In the genomic region with DNA sequence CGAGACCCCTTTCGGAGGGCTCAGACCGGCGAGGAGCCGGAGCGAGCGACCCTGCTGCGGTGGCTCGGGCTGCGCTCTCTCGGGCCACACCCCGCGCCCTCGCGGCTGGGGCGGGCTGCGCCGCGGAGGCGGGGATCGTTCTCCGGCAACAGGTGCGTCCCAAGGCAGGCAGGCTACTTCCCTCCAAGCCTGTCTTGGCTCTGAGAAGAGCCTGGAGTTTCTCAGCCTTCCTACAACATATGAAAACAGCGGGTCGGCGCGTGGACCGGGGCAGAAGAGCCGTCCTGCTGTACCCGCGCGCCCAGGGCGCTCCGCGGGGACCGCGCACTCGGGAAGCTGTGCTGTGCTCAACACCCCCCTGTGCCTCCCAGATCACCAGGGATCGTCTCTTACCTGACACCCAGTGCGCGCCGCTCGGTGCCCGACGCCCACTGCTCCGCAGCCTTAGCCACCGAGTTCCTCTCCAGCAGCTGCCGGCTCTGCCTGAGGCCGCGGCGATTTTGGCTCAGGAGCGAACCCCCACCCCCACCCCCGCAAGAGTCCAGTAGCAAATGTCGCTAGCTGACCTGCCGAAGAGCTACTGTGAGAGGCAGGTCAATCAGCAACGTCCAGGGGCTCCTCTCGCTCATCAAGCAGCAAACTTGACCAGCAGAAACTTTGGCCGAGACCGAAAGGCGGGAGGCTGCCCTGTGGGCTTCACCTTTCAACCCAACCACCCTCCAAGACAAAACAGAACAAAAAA, we compare ENCODE assay signal across 1 cellular context.
TF ChIP-seq lines count a peak whose summit lies in the region.

No MANE protein-coding gene starts in this region.

TF ChIP-seq in HepG2, 621 proteins besides CTCF, POLR2A, EP300 and RAD21 (continued from another document and continues in another):
- no peak for TF ChIP-seq ZBTB8A (CRISPR knock-in tag; IDR thresholded peaks at IDR 0.05; ENCODE audit: borderline replicate concordance, low read depth)
- TF ChIP-seq, protein P1, sequence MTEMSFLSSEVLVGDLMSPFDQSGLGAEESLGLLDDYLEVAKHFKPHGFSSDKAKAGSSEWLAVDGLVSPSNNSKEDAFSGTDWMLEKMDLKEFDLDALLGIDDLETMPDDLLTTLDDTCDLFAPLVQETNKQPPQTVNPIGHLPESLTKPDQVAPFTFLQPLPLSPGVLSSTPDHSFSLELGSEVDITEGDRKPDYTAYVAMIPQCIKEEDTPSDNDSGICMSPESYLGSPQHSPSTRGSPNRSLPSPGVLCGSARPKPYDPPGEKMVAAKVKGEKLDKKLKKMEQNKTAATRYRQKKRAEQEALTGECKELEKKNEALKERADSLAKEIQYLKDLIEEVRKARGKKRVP (CRISPR knock-in tag; IDR thresholded peaks at IDR 0.05) = no peak
- TF ChIP-seq FOSL1 (CRISPR knock-in tag; IDR thresholded peaks at IDR 0.05; ENCODE audit: borderline replicate concordance) = no peak
- TF ChIP-seq, protein P2, sequence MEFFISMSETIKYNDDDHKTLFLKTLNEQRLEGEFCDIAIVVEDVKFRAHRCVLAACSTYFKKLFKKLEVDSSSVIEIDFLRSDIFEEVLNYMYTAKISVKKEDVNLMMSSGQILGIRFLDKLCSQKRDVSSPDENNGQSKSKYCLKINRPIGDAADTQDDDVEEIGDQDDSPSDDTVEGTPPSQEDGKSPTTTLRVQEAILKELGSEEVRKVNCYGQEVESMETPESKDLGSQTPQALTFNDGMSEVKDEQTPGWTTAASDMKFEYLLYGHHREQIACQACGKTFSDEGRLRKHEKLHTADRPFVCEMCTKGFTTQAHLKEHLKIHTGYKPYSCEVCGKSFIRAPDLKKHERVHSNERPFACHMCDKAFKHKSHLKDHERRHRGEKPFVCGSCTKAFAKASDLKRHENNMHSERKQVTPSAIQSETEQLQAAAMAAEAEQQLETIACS (CRISPR knock-in tag; IDR thresholded peaks at IDR 0.05) = no peak
- TF ChIP-seq CENPX (CRISPR knock-in tag; IDR thresholded peaks at IDR 0.05) = no peak
- no peak for TF ChIP-seq ZNF572 (CRISPR knock-in tag; IDR thresholded peaks at IDR 0.05)
- TF ChIP-seq, protein P3, sequence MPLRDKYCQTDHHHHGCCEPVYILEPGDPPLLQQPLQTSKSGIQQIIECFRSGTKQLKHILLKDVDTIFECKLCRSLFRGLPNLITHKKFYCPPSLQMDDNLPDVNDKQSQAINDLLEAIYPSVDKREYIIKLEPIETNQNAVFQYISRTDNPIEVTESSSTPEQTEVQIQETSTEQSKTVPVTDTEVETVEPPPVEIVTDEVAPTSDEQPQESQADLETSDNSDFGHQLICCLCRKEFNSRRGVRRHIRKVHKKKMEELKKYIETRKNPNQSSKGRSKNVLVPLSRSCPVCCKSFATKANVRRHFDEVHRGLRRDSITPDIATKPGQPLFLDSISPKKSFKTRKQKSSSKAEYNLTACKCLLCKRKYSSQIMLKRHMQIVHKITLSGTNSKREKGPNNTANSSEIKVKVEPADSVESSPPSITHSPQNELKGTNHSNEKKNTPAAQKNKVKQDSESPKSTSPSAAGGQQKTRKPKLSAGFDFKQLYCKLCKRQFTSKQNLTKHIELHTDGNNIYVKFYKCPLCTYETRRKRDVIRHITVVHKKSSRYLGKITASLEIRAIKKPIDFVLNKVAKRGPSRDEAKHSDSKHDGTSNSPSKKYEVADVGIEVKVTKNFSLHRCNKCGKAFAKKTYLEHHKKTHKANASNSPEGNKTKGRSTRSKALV (CRISPR knock-in tag; IDR thresholded peaks at IDR 0.05) = peak; percentile 96
- TF ChIP-seq ZNF160 (CRISPR knock-in tag; IDR thresholded peaks at IDR 0.05) = no peak
- TF ChIP-seq ZBTB1 (CRISPR knock-in tag; IDR thresholded peaks at IDR 0.05; ENCODE audit: borderline replicate concordance) = no peak
- TF ChIP-seq ELF3 (CRISPR knock-in tag; IDR thresholded peaks at IDR 0.05) = no peak
- no peak for TF ChIP-seq KAT2B (IDR thresholded peaks at IDR 0.05; ENCODE audit: borderline replicate concordance, low read depth, low read length)
- no peak for TF ChIP-seq SIX1 (CRISPR knock-in tag; IDR thresholded peaks at IDR 0.05; ENCODE audit: borderline replicate concordance)
- 0 out of 2 replicates have a peak, but pooled peaks have one; percentile 34 for TF ChIP-seq ZNF776 (CRISPR knock-in tag; IDR thresholded peaks at IDR 0.05)
- TF ChIP-seq MTA1 (CRISPR knock-in tag; IDR thresholded peaks at IDR 0.05; ENCODE audit: borderline replicate concordance) = peak; percentile 26; the same call in 1 of the 2 replicates
- no peak for TF ChIP-seq IKZF4 (CRISPR knock-in tag; IDR thresholded peaks at IDR 0.05; ENCODE audit: borderline replicate concordance, low read depth, not compliant biosample characterization)
- TF ChIP-seq, protein P4, sequence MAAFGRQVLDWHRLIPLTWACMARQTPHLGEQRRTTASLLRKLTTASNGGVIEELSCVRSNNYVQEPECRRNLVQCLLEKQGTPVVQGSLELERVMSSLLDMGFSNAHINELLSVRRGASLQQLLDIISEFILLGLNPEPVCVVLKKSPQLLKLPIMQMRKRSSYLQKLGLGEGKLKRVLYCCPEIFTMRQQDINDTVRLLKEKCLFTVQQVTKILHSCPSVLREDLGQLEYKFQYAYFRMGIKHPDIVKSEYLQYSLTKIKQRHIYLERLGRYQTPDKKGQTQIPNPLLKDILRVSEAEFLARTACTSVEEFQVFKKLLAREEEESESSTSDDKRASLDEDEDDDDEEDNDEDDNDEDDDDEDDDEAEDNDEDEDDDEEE (CRISPR knock-in tag; IDR thresholded peaks at IDR 0.05) = 0 out of 2 replicates have a peak, but pooled peaks have one; percentile 12
- TF ChIP-seq, protein P5, sequence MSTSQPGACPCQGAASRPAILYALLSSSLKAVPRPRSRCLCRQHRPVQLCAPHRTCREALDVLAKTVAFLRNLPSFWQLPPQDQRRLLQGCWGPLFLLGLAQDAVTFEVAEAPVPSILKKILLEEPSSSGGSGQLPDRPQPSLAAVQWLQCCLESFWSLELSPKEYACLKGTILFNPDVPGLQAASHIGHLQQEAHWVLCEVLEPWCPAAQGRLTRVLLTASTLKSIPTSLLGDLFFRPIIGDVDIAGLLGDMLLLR (CRISPR knock-in tag; IDR thresholded peaks at IDR 0.05) = 0 out of 2 replicates have a peak, but pooled peaks have one; percentile 38
- no peak for TF ChIP-seq ISX (CRISPR knock-in tag; conservative IDR thresholded peaks at IDR 0.05)
- TF ChIP-seq KDM2A (CRISPR knock-in tag; IDR thresholded peaks at IDR 0.05; ENCODE audit: borderline replicate concordance, low read depth) = no peak
- no peak for TF ChIP-seq GABPB1 (CRISPR knock-in tag; IDR thresholded peaks at IDR 0.05)
- TF ChIP-seq, protein P6, sequence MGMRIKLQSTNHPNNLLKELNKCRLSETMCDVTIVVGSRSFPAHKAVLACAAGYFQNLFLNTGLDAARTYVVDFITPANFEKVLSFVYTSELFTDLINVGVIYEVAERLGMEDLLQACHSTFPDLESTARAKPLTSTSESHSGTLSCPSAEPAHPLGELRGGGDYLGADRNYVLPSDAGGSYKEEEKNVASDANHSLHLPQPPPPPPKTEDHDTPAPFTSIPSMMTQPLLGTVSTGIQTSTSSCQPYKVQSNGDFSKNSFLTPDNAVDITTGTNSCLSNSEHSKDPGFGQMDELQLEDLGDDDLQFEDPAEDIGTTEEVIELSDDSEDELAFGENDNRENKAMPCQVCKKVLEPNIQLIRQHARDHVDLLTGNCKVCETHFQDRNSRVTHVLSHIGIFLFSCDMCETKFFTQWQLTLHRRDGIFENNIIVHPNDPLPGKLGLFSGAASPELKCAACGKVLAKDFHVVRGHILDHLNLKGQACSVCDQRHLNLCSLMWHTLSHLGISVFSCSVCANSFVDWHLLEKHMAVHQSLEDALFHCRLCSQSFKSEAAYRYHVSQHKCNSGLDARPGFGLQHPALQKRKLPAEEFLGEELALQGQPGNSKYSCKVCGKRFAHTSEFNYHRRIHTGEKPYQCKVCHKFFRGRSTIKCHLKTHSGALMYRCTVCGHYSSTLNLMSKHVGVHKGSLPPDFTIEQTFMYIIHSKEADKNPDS (CRISPR knock-in tag; IDR thresholded peaks at IDR 0.05) = no peak
- no peak for TF ChIP-seq SOX5 (CRISPR knock-in tag; IDR thresholded peaks at IDR 0.05; ENCODE audit: borderline replicate concordance)
- TF ChIP-seq, protein P7, sequence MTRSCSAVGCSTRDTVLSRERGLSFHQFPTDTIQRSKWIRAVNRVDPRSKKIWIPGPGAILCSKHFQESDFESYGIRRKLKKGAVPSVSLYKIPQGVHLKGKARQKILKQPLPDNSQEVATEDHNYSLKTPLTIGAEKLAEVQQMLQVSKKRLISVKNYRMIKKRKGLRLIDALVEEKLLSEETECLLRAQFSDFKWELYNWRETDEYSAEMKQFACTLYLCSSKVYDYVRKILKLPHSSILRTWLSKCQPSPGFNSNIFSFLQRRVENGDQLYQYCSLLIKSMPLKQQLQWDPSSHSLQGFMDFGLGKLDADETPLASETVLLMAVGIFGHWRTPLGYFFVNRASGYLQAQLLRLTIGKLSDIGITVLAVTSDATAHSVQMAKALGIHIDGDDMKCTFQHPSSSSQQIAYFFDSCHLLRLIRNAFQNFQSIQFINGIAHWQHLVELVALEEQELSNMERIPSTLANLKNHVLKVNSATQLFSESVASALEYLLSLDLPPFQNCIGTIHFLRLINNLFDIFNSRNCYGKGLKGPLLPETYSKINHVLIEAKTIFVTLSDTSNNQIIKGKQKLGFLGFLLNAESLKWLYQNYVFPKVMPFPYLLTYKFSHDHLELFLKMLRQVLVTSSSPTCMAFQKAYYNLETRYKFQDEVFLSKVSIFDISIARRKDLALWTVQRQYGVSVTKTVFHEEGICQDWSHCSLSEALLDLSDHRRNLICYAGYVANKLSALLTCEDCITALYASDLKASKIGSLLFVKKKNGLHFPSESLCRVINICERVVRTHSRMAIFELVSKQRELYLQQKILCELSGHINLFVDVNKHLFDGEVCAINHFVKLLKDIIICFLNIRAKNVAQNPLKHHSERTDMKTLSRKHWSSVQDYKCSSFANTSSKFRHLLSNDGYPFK (CRISPR knock-in tag; IDR thresholded peaks at IDR 0.05; ENCODE audit: borderline replicate concordance) = no peak
- TF ChIP-seq, protein P8, sequence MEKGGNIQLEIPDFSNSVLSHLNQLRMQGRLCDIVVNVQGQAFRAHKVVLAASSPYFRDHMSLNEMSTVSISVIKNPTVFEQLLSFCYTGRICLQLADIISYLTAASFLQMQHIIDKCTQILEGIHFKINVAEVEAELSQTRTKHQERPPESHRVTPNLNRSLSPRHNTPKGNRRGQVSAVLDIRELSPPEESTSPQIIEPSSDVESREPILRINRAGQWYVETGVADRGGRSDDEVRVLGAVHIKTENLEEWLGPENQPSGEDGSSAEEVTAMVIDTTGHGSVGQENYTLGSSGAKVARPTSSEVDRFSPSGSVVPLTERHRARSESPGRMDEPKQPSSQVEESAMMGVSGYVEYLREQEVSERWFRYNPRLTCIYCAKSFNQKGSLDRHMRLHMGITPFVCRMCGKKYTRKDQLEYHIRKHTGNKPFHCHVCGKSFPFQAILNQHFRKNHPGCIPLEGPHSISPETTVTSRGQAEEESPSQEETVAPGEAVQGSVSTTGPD (CRISPR knock-in tag; IDR thresholded peaks at IDR 0.05) = no peak
- TF ChIP-seq PAF1 (CRISPR knock-in tag; IDR thresholded peaks at IDR 0.05) = no peak
- TF ChIP-seq ZNF530 (CRISPR knock-in tag; IDR thresholded peaks at IDR 0.05; ENCODE audit: low read depth) = no peak
- TF ChIP-seq BRCA1 (CRISPR knock-in tag; IDR thresholded peaks at IDR 0.05) = no peak
- TF ChIP-seq, protein P9, sequence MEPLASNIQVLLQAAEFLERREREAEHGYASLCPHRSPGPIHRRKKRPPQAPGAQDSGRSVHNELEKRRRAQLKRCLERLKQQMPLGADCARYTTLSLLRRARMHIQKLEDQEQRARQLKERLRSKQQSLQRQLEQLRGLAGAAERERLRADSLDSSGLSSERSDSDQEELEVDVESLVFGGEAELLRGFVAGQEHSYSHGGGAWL (CRISPR knock-in tag; IDR thresholded peaks at IDR 0.05) = 0 out of 2 replicates have a peak, but pooled peaks have one; percentile 47
- TF ChIP-seq CBFB (CRISPR knock-in tag; IDR thresholded peaks at IDR 0.05) = no peak
- no peak for TF ChIP-seq STAG1 (CRISPR knock-in tag; IDR thresholded peaks at IDR 0.05)
- no peak for TF ChIP-seq DPF2 (CRISPR knock-in tag; IDR thresholded peaks at IDR 0.05; ENCODE audit: borderline replicate concordance, low read depth)
- TF ChIP-seq, protein P10, sequence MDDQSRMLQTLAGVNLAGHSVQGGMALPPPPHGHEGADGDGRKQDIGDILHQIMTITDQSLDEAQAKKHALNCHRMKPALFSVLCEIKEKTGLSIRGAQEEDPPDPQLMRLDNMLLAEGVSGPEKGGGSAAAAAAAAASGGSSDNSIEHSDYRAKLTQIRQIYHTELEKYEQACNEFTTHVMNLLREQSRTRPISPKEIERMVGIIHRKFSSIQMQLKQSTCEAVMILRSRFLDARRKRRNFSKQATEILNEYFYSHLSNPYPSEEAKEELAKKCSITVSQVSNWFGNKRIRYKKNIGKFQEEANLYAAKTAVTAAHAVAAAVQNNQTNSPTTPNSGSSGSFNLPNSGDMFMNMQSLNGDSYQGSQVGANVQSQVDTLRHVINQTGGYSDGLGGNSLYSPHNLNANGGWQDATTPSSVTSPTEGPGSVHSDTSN (CRISPR knock-in tag; IDR thresholded peaks at IDR 0.05; ENCODE audit: borderline replicate concordance) = no peak
- TF ChIP-seq, protein P11, sequence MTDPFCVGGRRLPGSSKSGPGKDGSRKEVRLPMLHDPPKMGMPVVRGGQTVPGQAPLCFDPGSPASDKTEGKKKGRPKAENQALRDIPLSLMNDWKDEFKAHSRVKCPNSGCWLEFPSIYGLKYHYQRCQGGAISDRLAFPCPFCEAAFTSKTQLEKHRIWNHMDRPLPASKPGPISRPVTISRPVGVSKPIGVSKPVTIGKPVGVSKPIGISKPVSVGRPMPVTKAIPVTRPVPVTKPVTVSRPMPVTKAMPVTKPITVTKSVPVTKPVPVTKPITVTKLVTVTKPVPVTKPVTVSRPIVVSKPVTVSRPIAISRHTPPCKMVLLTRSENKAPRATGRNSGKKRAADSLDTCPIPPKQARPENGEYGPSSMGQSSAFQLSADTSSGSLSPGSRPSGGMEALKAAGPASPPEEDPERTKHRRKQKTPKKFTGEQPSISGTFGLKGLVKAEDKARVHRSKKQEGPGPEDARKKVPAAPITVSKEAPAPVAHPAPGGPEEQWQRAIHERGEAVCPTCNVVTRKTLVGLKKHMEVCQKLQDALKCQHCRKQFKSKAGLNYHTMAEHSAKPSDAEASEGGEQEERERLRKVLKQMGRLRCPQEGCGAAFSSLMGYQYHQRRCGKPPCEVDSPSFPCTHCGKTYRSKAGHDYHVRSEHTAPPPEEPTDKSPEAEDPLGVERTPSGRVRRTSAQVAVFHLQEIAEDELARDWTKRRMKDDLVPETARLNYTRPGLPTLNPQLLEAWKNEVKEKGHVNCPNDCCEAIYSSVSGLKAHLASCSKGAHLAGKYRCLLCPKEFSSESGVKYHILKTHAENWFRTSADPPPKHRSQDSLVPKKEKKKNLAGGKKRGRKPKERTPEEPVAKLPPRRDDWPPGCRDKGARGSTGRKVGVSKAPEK (CRISPR knock-in tag; IDR thresholded peaks at IDR 0.05; ENCODE audit: borderline replicate concordance) = no peak
- no peak for TF ChIP-seq RORA (CRISPR knock-in tag; IDR thresholded peaks at IDR 0.05)
- no peak for TF ChIP-seq ZNF629 (CRISPR knock-in tag; conservative IDR thresholded peaks at IDR 0.05)
- no peak for TF ChIP-seq RFXANK (CRISPR knock-in tag; IDR thresholded peaks at IDR 0.05)
- TF ChIP-seq, protein P12, sequence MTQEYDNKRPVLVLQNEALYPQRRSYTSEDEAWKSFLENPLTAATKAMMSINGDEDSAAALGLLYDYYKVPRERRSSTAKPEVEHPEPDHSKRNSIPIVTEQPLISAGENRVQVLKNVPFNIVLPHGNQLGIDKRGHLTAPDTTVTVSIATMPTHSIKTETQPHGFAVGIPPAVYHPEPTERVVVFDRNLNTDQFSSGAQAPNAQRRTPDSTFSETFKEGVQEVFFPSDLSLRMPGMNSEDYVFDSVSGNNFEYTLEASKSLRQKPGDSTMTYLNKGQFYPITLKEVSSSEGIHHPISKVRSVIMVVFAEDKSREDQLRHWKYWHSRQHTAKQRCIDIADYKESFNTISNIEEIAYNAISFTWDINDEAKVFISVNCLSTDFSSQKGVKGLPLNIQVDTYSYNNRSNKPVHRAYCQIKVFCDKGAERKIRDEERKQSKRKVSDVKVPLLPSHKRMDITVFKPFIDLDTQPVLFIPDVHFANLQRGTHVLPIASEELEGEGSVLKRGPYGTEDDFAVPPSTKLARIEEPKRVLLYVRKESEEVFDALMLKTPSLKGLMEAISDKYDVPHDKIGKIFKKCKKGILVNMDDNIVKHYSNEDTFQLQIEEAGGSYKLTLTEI (CRISPR knock-in tag; conservative IDR thresholded peaks at IDR 0.05) = no peak
- no peak for TF ChIP-seq ZNF563 (CRISPR knock-in tag; IDR thresholded peaks at IDR 0.05)
